ENCODE assay signal across 8 cellular contexts in the genomic region with DNA sequence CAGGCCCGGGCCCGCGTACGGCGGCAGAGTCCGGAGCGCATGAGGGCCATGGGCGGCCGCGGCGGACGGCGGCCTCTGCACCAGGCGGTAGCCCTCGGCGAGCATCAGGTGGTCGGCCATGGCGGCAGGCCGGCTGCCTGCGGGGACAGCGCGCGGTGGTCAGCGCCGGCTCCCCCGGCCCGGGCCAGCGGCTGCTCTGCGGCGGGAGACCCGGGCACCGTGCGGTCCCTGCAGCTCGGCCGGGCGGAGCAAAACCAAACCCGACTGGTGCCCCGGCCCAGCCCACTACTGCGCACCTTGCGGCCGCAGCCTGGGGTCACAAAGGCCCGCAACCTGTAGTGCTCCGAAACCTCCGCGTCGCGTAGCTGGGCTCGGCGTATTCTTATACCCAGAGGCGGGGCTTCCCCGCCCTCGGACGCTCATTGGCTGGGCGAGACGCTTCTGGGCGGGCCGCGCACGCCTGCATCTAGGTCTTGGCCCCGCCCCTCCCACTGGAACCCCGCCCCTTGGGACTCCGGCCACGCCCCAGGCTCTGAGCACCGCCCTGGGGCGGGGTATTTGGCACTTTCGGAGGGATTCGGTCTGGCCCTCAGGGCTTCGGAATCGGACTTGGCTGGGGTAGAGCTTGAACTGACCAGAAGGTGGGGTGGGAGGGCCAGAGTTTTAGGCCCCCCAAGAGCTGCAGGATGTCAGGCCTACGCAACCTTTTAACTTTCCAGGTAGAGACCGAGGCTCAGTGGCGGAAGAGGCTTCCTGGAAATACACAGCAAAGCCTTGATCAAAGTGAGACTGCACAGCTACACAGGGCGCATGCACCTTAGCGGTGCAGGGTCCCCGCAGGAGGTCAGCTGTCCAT. TPM values are rescaled to one million over a fixed set of nuclear protein-coding genes. Genes with fewer than 3 reads are reported as not detected.
DNase-seq lines count a peak whose midpoint lies in the region; ATAC-seq and TF ChIP-seq lines count a peak whose summit lies in the region.

A gene with protein sequence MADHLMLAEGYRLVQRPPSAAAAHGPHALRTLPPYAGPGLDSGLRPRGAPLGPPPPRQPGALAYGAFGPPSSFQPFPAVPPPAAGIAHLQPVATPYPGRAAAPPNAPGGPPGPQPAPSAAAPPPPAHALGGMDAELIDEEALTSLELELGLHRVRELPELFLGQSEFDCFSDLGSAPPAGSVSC (minus strand): TSS at position 356 of the 856 bp plus-strand sequence. CDS start 236 bp downstream, at position 120.

- H3K36me3 Mint-ChIP-seq in Calu3 (ENCODE audit: insufficient read depth, unreplicated experiment), result peaks cover 27% of the 10 kb centered on the region

- CTCF ChIA-PET in Calu3 (lab: Charles Lee), result interaction anchor here (0.6 to 3.5 kb wide), 20 partner anchors 9 to 141 kb away, joined by 3 to 82 read pairs (median 4); no protein-coding TSS in a partner anchor
- CTCF ChIA-PET in OCI-LY7 (lab: Charles Lee; ENCODE audit: unreplicated experiment), result interaction anchor here (1.1 kb wide), 1 partner anchor 58 kb away, joined by 3 read pairs; no protein-coding TSS in a partner anchor

- H2AFZ ChIP-seq in OCI-LY7 (ENCODE audit: low read length), result peak within 1 kb of the TSS; percentile 73

- no peak for TF ChIP-seq EP300 in esophagus muscularis mucosa (IDR thresholded peaks at IDR 0.05)

- H3K9me3 Mint-ChIP-seq in Calu3 (ENCODE audit: low read depth, unreplicated experiment), result no peaks in the 10 kb centered on the region

- TF ChIP-seq POLR2A in esophagus muscularis mucosa (IDR thresholded peaks at IDR 0.05; ENCODE audit: low read depth), result peak; percentile 59

- peaks cover 47% of the 10 kb centered on the region for H3K4me1 Mint-ChIP-seq in Calu3 (ENCODE audit: low read depth, unreplicated experiment)

- POLR2A ChIA-PET in OCI-LY7 (lab: Charles Lee), result interaction anchor here (0.6 to 1.2 kb wide), 3 partner anchors 14 to 126 kb away, joined by 4 to 6 read pairs (median 4); no protein-coding TSS in a partner anchor

- H3K4me3 Mint-ChIP-seq in Calu3 (ENCODE audit: low read depth, unreplicated experiment), result peak within 1 kb of the TSS; percentile 91

- H3K9me3 ChIP-seq in HUES48 (ENCODE audit: control insufficient read depth, insufficient read depth, low read length), result no peaks in the 10 kb centered on the region
- no peaks in the 10 kb centered on the region for H3K9me3 ChIP-seq in OCI-LY7 (ENCODE audit: low read length)
- no peaks in the 10 kb centered on the region for H3K9me3 ChIP-seq in esophagus muscularis mucosa
- H3K9me3 ChIP-seq in muscle layer of duodenum (ENCODE audit: control insufficient read depth in 1 of 2, low read length in 2 of 2), result no peaks in the 10 kb centered on the region

- intact Hi-C loops in Calu3 (cut with micrococcal nuclease; ENCODE audit: unreplicated experiment) (loop anchor here (1.0 kb wide), 2 partner anchors 36 to 87 kb away; no protein-coding TSS in a partner anchor), OCI-LY7 (cut with micrococcal nuclease; ENCODE audit: unreplicated experiment) (loop anchor here (2.0 kb wide), 1 partner anchor 91 kb away; no protein-coding TSS in a partner anchor), esophagus muscularis mucosa (cut with DNase I) (loop anchor here (5.0 kb wide), 1 partner anchor 90 kb away; no protein-coding TSS in a partner anchor)

- peaks cover 18% of the 10 kb centered on the region for H3K27me3 Mint-ChIP-seq in Calu3 (ENCODE audit: unreplicated experiment)

- peak; percentile 97 for DNase-seq in Calu3
- peak; percentile 96 for DNase-seq in OCI-LY7 (ENCODE audit: low spot score)
- peak; percentile 97 to 98 for DNase-seq in activated T-cell treated with anti-CD3 and anti-CD28 coated beads, Interleukin-2, amount 50 U/mL, for 48 hours
- DNase-seq in esophagus muscularis mucosa (ENCODE audit: extremely low spot score), result peak; percentile 99
- peak; percentile 84 for DNase-seq in stimulated activated CD8-positive, alpha-beta memory T cell treated with anti-CD3 and anti-CD28 coated beads, Interleukin-7, amount 100 ng/mL, for 24 hours (ENCODE audit: low read depth)

- no peaks in the 10 kb centered on the region for H3K36me3 ChIP-seq in HUES48 (ENCODE audit: control insufficient read depth, insufficient read depth, low read length)
- no peaks in the 10 kb centered on the region for H3K36me3 ChIP-seq in OCI-LY7 (ENCODE audit: insufficient read depth, low read length)
- no peaks in the 10 kb centered on the region for H3K36me3 ChIP-seq in esophagus muscularis mucosa
- H3K36me3 ChIP-seq in muscle layer of duodenum (ENCODE audit: control insufficient read depth in 1 of 2, insufficient read depth in 2 of 2, low read length in 2 of 2), result no peaks in the 10 kb centered on the region

- H3K79me2 ChIP-seq in OCI-LY7 (ENCODE audit: insufficient read depth, low read depth, low read length), result no peaks in the 10 kb centered on the region

- H3K27ac Mint-ChIP-seq in Calu3 (ENCODE audit: unreplicated experiment), result peak within 1 kb of the TSS; percentile 95

- H3K4me2 ChIP-seq in OCI-LY7 (ENCODE audit: low read length), result peak within 1 kb of the TSS; percentile 58

- peak; percentile 93 for ATAC-seq in GM21390 (IDR thresholded peaks at IDR 0.05; ENCODE audit: unreplicated experiment)

- H3K27me3 ChIP-seq in HUES48 (ENCODE audit: control insufficient read depth, insufficient read depth, low read length) (peaks cover 26% of the 10 kb centered on the region), esophagus muscularis mucosa (no peaks in the 10 kb centered on the region), muscle layer of duodenum (ENCODE audit: low read depth, low read length) (no peaks in the 10 kb centered on the region)

- H3K4me1 ChIP-seq in HUES48 (ENCODE audit: control insufficient read depth, insufficient read depth, low read length) (peaks cover 14% of the 10 kb centered on the region; the same call in 1 of the 2 replicates), OCI-LY7 (ENCODE audit: insufficient read depth, low read length, poor library complexity, severe bottlenecking) (peaks cover 3% of the 10 kb centered on the region), esophagus muscularis mucosa (peaks cover 15 to 43% (median 28%) of the 10 kb centered on the region in 4 donors), muscle layer of duodenum (ENCODE audit: control insufficient read depth in 1 of 2, insufficient read depth in 2 of 2, low read length in 2 of 2) (peaks cover 6 to 25% of the 10 kb centered on the region in 2 donors)

- TSS peak; percentile 91 for BruUV-seq in Calu3 (replicated peaks; lab: Mats Ljungman, UMichigan)
- BruUV-seq in OCI-LY7 (replicated peaks; lab: Mats Ljungman, UMichigan), result no TSS peak

- H3K9ac ChIP-seq in HUES48 (ENCODE audit: low read depth, low read length), result peak within 1 kb of the TSS; percentile 77; the same call in 1 of the 2 replicates

- whole genome bisulfite sequencing in esophagus muscularis mucosa, result 11% methylated on average over 4 of the region's 75 CpGs

- H3K9me2 ChIP-seq in OCI-LY7 (ENCODE audit: insufficient read depth, low read length), result no peaks in the 10 kb centered on the region

- no peaks in the 10 kb centered on the region for H4K20me1 ChIP-seq in OCI-LY7 (ENCODE audit: insufficient read depth, low read length)

- TF ChIP-seq CTCF in Calu3 (IDR thresholded peaks at IDR 0.05; ENCODE audit: unreplicated experiment), result peak; percentile 57
- 0 out of 2 replicates have a peak, but pooled peaks have one; percentile 24 for TF ChIP-seq CTCF in OCI-LY7 (conservative IDR thresholded peaks at IDR 0.05; ENCODE audit: low read length)
- peak in 2 of 3 experiments; percentile 22 to 38 for TF ChIP-seq CTCF in esophagus muscularis mucosa (IDR thresholded peaks at IDR 0.05)

- peak within 1 kb of the TSS; percentile 67 for H3K4me3 ChIP-seq in HUES48 (ENCODE audit: low read depth, low read length)
- H3K4me3 ChIP-seq in OCI-LY7 (ENCODE audit: low read depth, low read length, poor library complexity, severe bottlenecking), result peak within 1 kb of the TSS; percentile 66
- peak within 1 kb of the TSS; percentile 81 to 94 (median 86) for H3K4me3 ChIP-seq in esophagus muscularis mucosa
- peak within 1 kb of the TSS; percentile 74 for H3K4me3 ChIP-seq in muscle layer of duodenum (ENCODE audit: low read depth in 1 of 2, low read length in 2 of 2)

- peak within 1 kb of the TSS; percentile 30 for H3K27ac ChIP-seq in HUES48 (ENCODE audit: low read depth, low read length)
- no peak within 1 kb of the TSS for H3K27ac ChIP-seq in OCI-LY7 (ENCODE audit: low read depth, low read length, poor library complexity, severe bottlenecking)
- H3K27ac ChIP-seq in esophagus muscularis mucosa (replicated peaks in 1 of 4), result peak within 1 kb of the TSS; percentile 87 to 92 (median 90)
- H3K27ac ChIP-seq in muscle layer of duodenum (ENCODE audit: low read length), result no peak within 1 kb of the TSS

RNA-seq across cellular contexts. Expression of the gene that starts here (rescaled TPM):
- total RNA-seq in Calu3 (2022), result 81.2 and 85.2 TPM in 2 replicates
- total RNA-seq in OCI-LY7 (2014; rRNA removed; shearing (Covaris generic)), result 2.0 TPM in 1 of 2 replicates, not detected in the other
- total RNA-seq in OCI-LY7 (2022), result not detected in 2 replicates
- 10 to 100 TPM; 10.1 to 37.8 (median 18.5) TPM for total RNA-seq in esophagus muscularis mucosa

Comparison
In these comparisons a context has a peak if more than half of its experiments do, and no peak if none do; other contexts are left out.
1. H3K27ac ChIP-seq: peak in HUES48 (single experiment) and esophagus muscularis mucosa (4 of 4); none in OCI-LY7 (single experiment) and muscle layer of duodenum (single experiment).
2. Peak in every context shown above with its lines, with median percentiles within 50 percentile points of each other: DNase-seq, CTCF ChIP-seq and H3K4me3 ChIP-seq.